11 cellular contexts compared by ENCODE assay signal in genomic region chr16:85584192-85584757, GRCh38. TPM values are rescaled to one million over a fixed set of nuclear protein-coding genes. Genes with fewer than 3 reads are reported as not detected.
DNase-seq lines count a peak whose midpoint lies in the region; ATAC-seq and TF ChIP-seq lines count a peak whose summit lies in the region.
"Had no signal": no experiment of that assay in that cellular context is flagged by ENCODE, and none has a peak within 500 bp of the region (broad histone marks: within the 10 kb centered on the region; RNA-seq: fewer than 3 reads in every experiment).

No MANE protein-coding gene starts in this region.

- H2BK120ac ChIP-seq in neuronal stem cell (ENCODE audit: low read depth, low read length) = no peak overlapping the region

- H3K4me3 ChIP-seq in GM23338 (peak overlapping the region; percentile 37; the same call in 1 of the 2 replicates), ectodermal cell (ENCODE audit: insufficient read depth, low read depth, low read length) (no peak overlapping the region), neuronal stem cell (ENCODE audit: low read length in 2 of 2) (peak overlapping the region in 1 of 2 donors; percentile 5)
- H3K4me3 ChIP-seq: uterus had no signal

- no peak overlapping the region for H2AK5ac ChIP-seq in neuronal stem cell (ENCODE audit: low read depth, low read length)

- H2BK15ac ChIP-seq in neuronal stem cell (ENCODE audit: low read length) = no peak overlapping the region

- H3K27me3 Mint-ChIP-seq in GM23338 (ENCODE audit: insufficient read depth, low read depth, poor library complexity) = peaks cover 54% of the 10 kb centered on the region
- H3K27me3 Mint-ChIP-seq: activated naive CD4-positive, alpha-beta T cell treated with anti-CD3 and anti-CD28 coated beads, Interleukin-2, amount 50 U/mL, for 24 hours; stimulated activated memory B cell treated with anti-CD40 and anti-IgM and Interleukin-4, amounts not matched to agents 10 μg/mL and 1 μg/mL and 100 μg/mL, for 72 hours had no signal

- peaks cover 8% of the 10 kb centered on the region; the same call in 2 of the 3 replicates for H3K9me3 Mint-ChIP-seq in GM23338
- H3K9me3 Mint-ChIP-seq: activated naive CD4-positive, alpha-beta T cell treated with anti-CD3 and anti-CD28 coated beads, Interleukin-2, amount 50 U/mL, for 24 hours; stimulated activated memory B cell treated with anti-CD40 and anti-IgM and Interleukin-4, amounts not matched to agents 10 μg/mL and 1 μg/mL and 100 μg/mL, for 72 hours had no signal

- H3K27me3 ChIP-seq in GM23338 (ENCODE audit: insufficient read depth) = peaks cover 16% of the 10 kb centered on the region
- peaks cover 53% of the 10 kb centered on the region for H3K27me3 ChIP-seq in ectodermal cell (ENCODE audit: control insufficient read depth, insufficient read depth, low read length, poor library complexity, severe bottlenecking)
- H3K27me3 ChIP-seq in neuronal stem cell (ENCODE audit: control insufficient read depth in 3 of 3, insufficient read depth in 3 of 3, low read depth in 1 of 3, low read length in 3 of 3) = peaks cover 0 to 29% (median 0%) of the 10 kb centered on the region in 3 experiments
- H3K27me3 ChIP-seq: uterus had no signal

- peaks cover 56% of the 10 kb centered on the region for H3K79me2 ChIP-seq in GM23338 (replicated peaks; ENCODE audit: insufficient read depth)

- H3K27ac ChIP-seq in GM23338 (ENCODE audit: low read depth) (peak overlapping the region; percentile 84; the same call in 1 of the 2 replicates), ectodermal cell (ENCODE audit: insufficient read depth, low read depth, low read length, poor library complexity, severe bottlenecking) (peak overlapping the region; percentile 76), neuronal stem cell (replicated peaks; ENCODE audit: low read length) (no peak overlapping the region)
- H3K27ac ChIP-seq: uterus had no signal

- no peak overlapping the region for H3K23ac ChIP-seq in neuronal stem cell (ENCODE audit: low read depth, low read length, poor library complexity)

- peak overlapping the region; percentile 38 for H3K4me3 Mint-ChIP-seq in GM23338
- H3K4me3 Mint-ChIP-seq: activated naive CD4-positive, alpha-beta T cell treated with anti-CD3 and anti-CD28 coated beads, Interleukin-2, amount 50 U/mL, for 24 hours; stimulated activated memory B cell treated with anti-CD40 and anti-IgM and Interleukin-4, amounts not matched to agents 10 μg/mL and 1 μg/mL and 100 μg/mL, for 72 hours had no signal

- H3K27ac Mint-ChIP-seq in GM23338 = no peak overlapping the region

- WGBS in ectodermal cell, 2 experiments = 18 to 20% methylated on average over 19 of the region's 19 CpGs
- WGBS in neuronal stem cell (ENCODE audit: extremely low coverage in 2 of 2, insufficient read length in 2 of 2, insufficient replicate concordance in 1 of 2), 2 donors = no CpG with 5 or more reads among the region's 19 CpGs

- H3F3A ChIP-seq in GM23338 (replicated peaks; ENCODE audit: low read depth) = peaks cover 21% of the 10 kb centered on the region

- H3K4me1 ChIP-seq in GM23338 (ENCODE audit: insufficient read depth) (peaks cover 98% of the 10 kb centered on the region), ectodermal cell (ENCODE audit: control insufficient read depth, insufficient read depth, low read length) (peaks cover 91% of the 10 kb centered on the region), neuronal stem cell (ENCODE audit: control insufficient read depth in 2 of 2, insufficient read depth in 1 of 2, low read depth in 1 of 2, low read length in 2 of 2) (peaks cover 51 to 94% of the 10 kb centered on the region in 2 donors)
- H3K4me1 ChIP-seq: uterus had no signal

- H3K9ac ChIP-seq in neuronal stem cell (ENCODE audit: low read depth, low read length, poor library complexity) = no peak overlapping the region

- H4K91ac ChIP-seq in neuronal stem cell (ENCODE audit: low read depth, low read length, poor library complexity) = no peak overlapping the region

- H3K4me2 ChIP-seq in GM23338 (peak overlapping the region; percentile 76), neuronal stem cell (ENCODE audit: insufficient read depth, low read length, poor library complexity, severe bottlenecking) (peak overlapping the region; percentile 44)

- H4K8ac ChIP-seq in neuronal stem cell (ENCODE audit: low read depth, low read length) = no peak overlapping the region

- H3K9me3 ChIP-seq in ectodermal cell (ENCODE audit: control insufficient read depth, low read length) (no peaks in the 10 kb centered on the region), neuronal stem cell (replicated peaks in 1 of 2; ENCODE audit: control insufficient read depth in 2 of 2, insufficient read depth in 1 of 2, low read depth in 1 of 2, low read length in 2 of 2) (peaks cover 2 to 4% of the 10 kb centered on the region in 2 donors)
- H3K9me3 ChIP-seq: uterus had no signal

- H2BK5ac ChIP-seq in neuronal stem cell (ENCODE audit: low read length) = no peak overlapping the region

- no peaks in the 10 kb centered on the region for H3K79me1 ChIP-seq in neuronal stem cell (ENCODE audit: low read depth, low read length)

- H4K20me1 ChIP-seq in GM23338 (replicated peaks; ENCODE audit: insufficient read depth) = no peaks in the 10 kb centered on the region

- no peak overlapping the region for H3K14ac ChIP-seq in neuronal stem cell (ENCODE audit: low read length)

- no peak overlapping the region for H3K4ac ChIP-seq in neuronal stem cell (ENCODE audit: low read length)

- DNase-seq in GM23338 (ENCODE audit: low spot score) = no peak
- peak; percentile 72 for DNase-seq in NCI-H146 treated with DMSO at 0.1 percent for 48 hours (lab: John Stamatoyannopoulos, UW; ENCODE audit: unreplicated experiment)
- DNase-seq in neuronal stem cell (ENCODE audit: low spot score) = no peak
- DNase-seq in SK-N-DZ (ENCODE audit: low spot score) = no peak
- no peak for DNase-seq in HCEC 1CT
- DNase-seq: mammary epithelial cell, uterus had no signal

- no peak; the same call in 2 of the 3 replicates for ATAC-seq in GM23338
- ATAC-seq in GM18520 (IDR thresholded peaks at IDR 0.05; ENCODE audit: unreplicated experiment) = no peak
- ATAC-seq: stimulated activated memory B cell treated with anti-CD40 and anti-IgM and Interleukin-4, amounts not matched to agents 10 μg/mL and 1 μg/mL and 100 μg/mL, for 72 hours had no signal

- H3K4me1 Mint-ChIP-seq in GM23338 = peaks cover 88% of the 10 kb centered on the region

- TF ChIP-seq CTCF in GM23338 (conservative IDR thresholded peaks at IDR 0.05; ENCODE audit: low read depth in 2 of 2) = no peak

- peaks cover 5% of the 10 kb centered on the region for H3K36me3 Mint-ChIP-seq in GM23338 (ENCODE audit: low read depth)

- H3K36me3 ChIP-seq in GM23338 (ENCODE audit: insufficient read depth) = no peaks in the 10 kb centered on the region
- no peaks in the 10 kb centered on the region for H3K36me3 ChIP-seq in ectodermal cell (ENCODE audit: control insufficient read depth, insufficient read depth, low read length)
- H3K36me3 ChIP-seq in neuronal stem cell (replicated peaks in 1 of 2; ENCODE audit: control insufficient read depth in 2 of 2, insufficient read depth in 2 of 2, low read length in 2 of 2) = no peaks in the 10 kb centered on the region
- H3K36me3 ChIP-seq: uterus had no signal

- no peaks in the 10 kb centered on the region for H3K9me2 ChIP-seq in GM23338 (ENCODE audit: insufficient read depth)

- H2AFZ ChIP-seq in GM23338 (no peak overlapping the region), neuronal stem cell (ENCODE audit: low read length) (no peak overlapping the region)

- no peak overlapping the region for H2BK12ac ChIP-seq in neuronal stem cell (ENCODE audit: low read length)

- H3K18ac ChIP-seq in neuronal stem cell (ENCODE audit: low read length) = peak overlapping the region; percentile 67

TF ChIP-seq in GM23338, 12 proteins besides CTCF, POLR2A, EP300 and RAD21 (continues in another document):
- no peak for TF ChIP-seq POLR2AphosphoS5 (IDR thresholded peaks at IDR 0.05; ENCODE audit: low read depth)
- TF ChIP-seq EZH2phosphoT487 (IDR thresholded peaks at IDR 0.05; ENCODE audit: unreplicated experiment) = no peak
- TF ChIP-seq EZH2 (IDR thresholded peaks at IDR 0.05; ENCODE audit: low read depth, unreplicated experiment) = no peak
- no peak for TF ChIP-seq STAT1 (IDR thresholded peaks at IDR 0.05; ENCODE audit: unreplicated experiment)
- no peak for TF ChIP-seq CREB1 (CRISPR knock-in tag; IDR thresholded peaks at IDR 0.05; ENCODE audit: low read depth)
- no peak for TF ChIP-seq NANOG (IDR thresholded peaks at IDR 0.05; ENCODE audit: borderline replicate concordance)
- no peak for TF ChIP-seq REST (IDR thresholded peaks at IDR 0.05; ENCODE audit: unreplicated experiment)

RNA-seq across cellular contexts. Expression of gene GSE1, which starts 28.8 kb away (rescaled TPM):
- total RNA-seq in GM23338 (2014; rRNA removed; shearing (Covaris generic)) = 118 and 135 TPM in 2 replicates
- 32.4 and 34.0 TPM in 2 replicates for polyA plus RNA-seq in GM23338 (2016; fragmentation: Nextera tagmentation; extraction: Ambion mirVana)
- polyA plus RNA-seq in ectodermal cell (2013, experiment 1 of 4) = 22.2 TPM
- 29.1 TPM for polyA plus RNA-seq in ectodermal cell (2013, experiment 2 of 4)
- 22.7 TPM for polyA plus RNA-seq in ectodermal cell (2013, experiment 3 of 4)
- polyA plus RNA-seq in ectodermal cell (2013, experiment 4 of 4) = 23.8 TPM
- 5.7 TPM for polyA plus RNA-seq in neuronal stem cell (2013, experiment 1 of 2)
- polyA plus RNA-seq in neuronal stem cell (2013, experiment 2 of 2) = 6.2 TPM
- 51.5 and 62.6 TPM in 2 replicates for polyA plus RNA-seq in SK-N-DZ (2014; cell fraction: cytosol; rRNA removed)
- 114 and 225 TPM in 2 replicates for polyA plus RNA-seq in SK-N-DZ (2014; cell fraction: nucleus; rRNA removed)
